ENCODE assay signal across 8 cellular contexts in the genomic region with DNA sequence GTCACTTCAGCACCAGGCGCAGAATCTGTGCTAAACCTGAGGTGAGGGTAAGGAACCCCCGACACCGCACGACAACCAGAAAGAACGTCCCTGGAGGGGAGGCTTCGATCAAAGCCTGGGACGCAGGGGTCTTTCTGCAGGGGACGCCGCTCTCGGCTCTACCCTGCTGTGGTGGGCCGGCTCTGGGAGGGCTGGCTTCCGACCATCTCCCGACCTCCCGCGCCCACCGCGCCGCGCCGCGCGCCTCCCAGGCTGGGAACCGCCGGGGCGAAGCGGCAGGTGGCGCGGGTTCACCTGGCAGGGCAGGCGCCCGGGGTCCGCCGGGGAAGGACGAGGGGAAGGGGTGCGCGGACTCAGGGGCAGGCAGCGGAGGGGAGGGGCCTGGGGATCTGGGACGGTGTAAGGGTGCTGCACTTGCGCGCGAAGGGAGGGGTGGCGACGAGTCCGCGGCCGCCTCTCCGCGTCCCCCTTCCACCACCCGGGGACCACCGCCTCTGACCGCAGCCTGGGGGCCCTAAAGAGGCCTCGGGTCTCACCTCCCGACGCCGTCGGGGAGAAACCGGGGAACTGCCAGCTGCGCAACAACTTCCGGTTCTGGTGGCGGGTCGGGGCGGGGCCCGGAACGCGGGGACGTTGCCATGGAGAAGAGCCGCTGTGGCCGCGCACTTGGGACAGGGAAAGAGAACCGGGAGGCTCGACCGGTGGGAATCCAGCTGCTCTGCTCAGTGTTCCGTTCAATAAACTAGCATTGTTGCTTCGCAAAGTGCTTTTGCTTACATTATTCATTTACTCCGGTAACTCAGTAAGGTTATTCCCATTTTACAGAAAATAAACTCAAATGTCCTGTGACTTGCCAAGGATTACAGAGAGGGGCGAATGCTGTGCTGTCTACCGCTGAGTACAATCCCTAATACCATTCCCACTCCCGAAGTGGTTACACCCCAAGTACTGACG. TPM values are rescaled to one million over a fixed set of nuclear protein-coding genes. Genes with fewer than 3 reads are reported as not detected.
DNase-seq lines count a peak whose midpoint lies in the region; ATAC-seq and TF ChIP-seq lines count a peak whose summit lies in the region.

A gene (minus strand): TSS at position 596 of the 954 bp plus-strand sequence. CDS start 3,045 bp downstream, outside the sequence.

- H3K9me3 Mint-ChIP-seq in CD14-positive monocyte, result peaks cover 0 to 4% (median 0%) of the 10 kb centered on the region in 7 donors

- no peak for TF ChIP-seq POLR2A in esophagus muscularis mucosa (IDR thresholded peaks at IDR 0.05; ENCODE audit: low read depth)

- H3K27ac Mint-ChIP-seq in CD14-positive monocyte, result peak within 1 kb of the TSS; percentile 65 to 90 (median 80)

- peaks cover 3 to 5% (median 4%) of the 10 kb centered on the region in 3 donors for H3K27me3 Mint-ChIP-seq in CD14-positive monocyte (ENCODE audit: low read depth in 3 of 3)

- H3K4me3 ChIP-seq in OCI-LY1 (ENCODE audit: low read depth, low read length, poor library complexity, severe bottlenecking) (peak within 1 kb of the TSS; percentile 91), esophagus muscularis mucosa (peak within 1 kb of the TSS; percentile 70 to 98 (median 93)), muscle layer of duodenum (ENCODE audit: low read depth in 1 of 2, low read length in 2 of 2) (peak within 1 kb of the TSS; percentile 64 to 83)

- no peaks in the 10 kb centered on the region for H3K9me2 ChIP-seq in OCI-LY1 (ENCODE audit: low read depth, low read length)

- H3K36me3 ChIP-seq in OCI-LY1 (ENCODE audit: insufficient read depth, low read length) (no peaks in the 10 kb centered on the region), esophagus muscularis mucosa (peaks cover 0 to 5% (median 2%) of the 10 kb centered on the region in 4 donors), muscle layer of duodenum (ENCODE audit: control insufficient read depth in 1 of 2, insufficient read depth in 2 of 2, low read length in 2 of 2) (no peaks in the 10 kb centered on the region)

- H3K9me3 ChIP-seq in OCI-LY1 (ENCODE audit: low read length) (no peaks in the 10 kb centered on the region), esophagus muscularis mucosa (peaks cover 0 to 2% (median 0%) of the 10 kb centered on the region in 4 donors), muscle layer of duodenum (ENCODE audit: control insufficient read depth in 1 of 2, low read length in 2 of 2) (no peaks in the 10 kb centered on the region)

- peaks cover 17% of the 10 kb centered on the region for H3K4me1 Mint-ChIP-seq in CD14-positive monocyte

- peak within 1 kb of the TSS; percentile 80 for H3K9ac ChIP-seq in OCI-LY1 (ENCODE audit: low read length)

- ATAC-seq in GM19438 (IDR thresholded peaks at IDR 0.05; ENCODE audit: low read depth, unreplicated experiment), result peak; percentile 78
- peak; percentile 82 for ATAC-seq in HG03565 (IDR thresholded peaks at IDR 0.05; ENCODE audit: unreplicated experiment)

- H4K20me1 ChIP-seq in OCI-LY1 (ENCODE audit: insufficient read depth, low read length), result no peaks in the 10 kb centered on the region

- H3K27me3 ChIP-seq in OCI-LY1 (ENCODE audit: insufficient read depth, low read length) (no peaks in the 10 kb centered on the region), esophagus muscularis mucosa (peaks cover 0 to 6% (median 0%) of the 10 kb centered on the region in 4 donors), muscle layer of duodenum (ENCODE audit: low read depth, low read length) (no peaks in the 10 kb centered on the region)

- DNase-seq in CD14-positive monocyte (ENCODE audit: low spot score) (peak; percentile 84), activated T-cell treated with anti-CD3 and anti-CD28 coated beads for 48 hours (ENCODE audit: low read depth) (peak; percentile 54), esophagus muscularis mucosa (ENCODE audit: extremely low spot score) (peak; percentile 93)
- peak; percentile 32 for DNase-seq in stimulated activated CD8-positive, alpha-beta memory T cell treated with anti-CD3 and anti-CD28 coated beads, Interleukin-7, amount 100 ng/mL, for 24 hours (ENCODE audit: low read depth)

- H3F3A ChIP-seq in OCI-LY1 (ENCODE audit: insufficient read depth, low read length), result no peaks in the 10 kb centered on the region

- intact Hi-C loops in CD14-positive monocyte (cut with micrococcal nuclease) (loop anchor here (2.0 to 10.0 kb wide), 2 partner anchors 32 to 132 kb away; a partner anchor contains a TSS), esophagus muscularis mucosa (cut with DNase I) (no loop called here)

- 9% methylated on average over 23 of the region's 78 CpGs for WGBS in esophagus muscularis mucosa

- peak within 1 kb of the TSS; percentile 58 for H2AFZ ChIP-seq in OCI-LY1 (ENCODE audit: low read length)

- TF ChIP-seq CTCF in CD14-positive monocyte (IDR thresholded peaks at IDR 0.05) (no peak), OCI-LY1 (IDR thresholded peaks at IDR 0.05; ENCODE audit: low read length) (no peak), esophagus muscularis mucosa (IDR thresholded peaks at IDR 0.05) (no peak)

- peaks cover 0 to 3% of the 10 kb centered on the region in 2 donors for H3K36me3 Mint-ChIP-seq in CD14-positive monocyte

- H3K4me2 ChIP-seq in OCI-LY1 (ENCODE audit: low read length), result peak within 1 kb of the TSS; percentile 76

- H3K79me2 ChIP-seq in OCI-LY1 (ENCODE audit: insufficient read depth, low read length), result no peaks in the 10 kb centered on the region

- no peak within 1 kb of the TSS for H3K27ac ChIP-seq in OCI-LY1 (ENCODE audit: low read depth, low read length, poor library complexity, severe bottlenecking)
- H3K27ac ChIP-seq in esophagus muscularis mucosa (replicated peaks in 1 of 4), result peak within 1 kb of the TSS; percentile 24 to 73 (median 66)
- H3K27ac ChIP-seq in muscle layer of duodenum (ENCODE audit: low read length), result no peak within 1 kb of the TSS

- H3K4me3 Mint-ChIP-seq in CD14-positive monocyte, result peak within 1 kb of the TSS; percentile 84 to 87

- H3K4me1 ChIP-seq in OCI-LY1 (ENCODE audit: insufficient read depth, low read length, severe bottlenecking), result peaks cover 11% of the 10 kb centered on the region
- H3K4me1 ChIP-seq in esophagus muscularis mucosa, result peaks cover 3 to 15% (median 11%) of the 10 kb centered on the region in 4 donors
- peaks cover 0 to 5% of the 10 kb centered on the region in 2 donors for H3K4me1 ChIP-seq in muscle layer of duodenum (ENCODE audit: control insufficient read depth in 1 of 2, insufficient read depth in 2 of 2, low read length in 2 of 2)

- no peak for TF ChIP-seq EP300 in esophagus muscularis mucosa (IDR thresholded peaks at IDR 0.05)

RNA-seq across cellular contexts. Expression of the gene that starts here (rescaled TPM):
- 1 to 10 TPM; 1.1 to 1.9 TPM for polyA plus RNA-seq in CD14-positive monocyte
- total RNA-seq in esophagus muscularis mucosa, result 1 to 10 TPM in 3 of 4 donors, under 1 TPM in 1; 0.99 to 2.5 (median 1.4) TPM

Comparison
In these comparisons a context has a peak if more than half of its experiments do, and no peak if none do; other contexts are left out.
1. DNase-seq: peak in every context shown above with its lines; median percentile 93 in esophagus muscularis mucosa; 84 in CD14-positive monocyte; 54 in activated T-cell treated with anti-CD3 and anti-CD28 coated beads for 48 hours; 32 in stimulated activated CD8-positive, alpha-beta memory T cell treated with anti-CD3 and anti-CD28 coated beads, Interleukin-7, amount 100 ng/mL, for 24 hours.
2. H3K27ac ChIP-seq: peak in esophagus muscularis mucosa (4 of 4); none in OCI-LY1 (single experiment) and muscle layer of duodenum (single experiment).
3. Peak in every context shown above with its lines, with median percentiles within 50 percentile points of each other: H3K4me3 ChIP-seq.